ENCODE assay signal across 16 cellular contexts in the genomic region with DNA sequence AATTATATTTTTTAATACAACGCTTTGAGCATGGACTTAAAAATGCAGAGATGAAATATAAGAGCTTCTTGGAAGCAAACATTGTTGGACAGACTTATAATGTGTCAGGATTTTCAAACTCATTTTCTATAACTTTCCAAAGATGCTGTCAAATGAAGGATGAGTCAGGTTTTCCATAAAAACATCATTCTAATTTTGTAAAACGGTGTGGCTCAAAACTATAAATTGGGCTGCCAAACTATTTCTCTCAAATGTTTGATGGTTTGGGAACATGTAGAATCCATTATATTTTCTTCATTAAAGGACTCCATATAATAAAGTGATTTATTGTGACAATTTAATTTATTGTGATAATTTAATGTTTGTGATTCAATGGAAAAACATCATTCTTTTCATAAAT.
"Had no signal": no experiment of that assay in that cellular context is flagged by ENCODE, and none has a peak within 500 bp of the region (broad histone marks: within the 10 kb centered on the region; RNA-seq: fewer than 3 reads in every experiment).

No MANE protein-coding gene starts in this region.

- H3K27ac ChIP-seq: parathyroid adenoma, spleen had no signal

- DNase-seq: activated B cell treated with CpG ODN at 0.5 μM for 24 hours; activated CD4-positive, alpha-beta memory T cell treated with anti-CD3 and anti-CD28 coated beads, Interleukin-2, amount 10 ng/mL, durations not matched to agents 7 days and 5 days; activated CD4-positive, alpha-beta T cell treated with anti-CD3 and anti-CD28 coated beads for 48 hours; activated CD8-positive, alpha-beta memory T cell treated with anti-CD3 and anti-CD28 coated beads, Interleukin-2, amount 10 ng/mL, durations not matched to agents 7 days and 5 days; effector memory CD8-positive, alpha-beta T cell; left cardiac atrium; natural killer cell; spleen; stimulated activated naive B cell treated with anti-CD40 and anti-IgM and Interleukin-4, amounts not matched to agents 10 μg/mL and 1 μg/mL and 100 μg/mL, for 72 hours; substantia nigra; T-helper 1 cell; T-helper 9 cell; trophoblast cell had no signal

- H3K9ac ChIP-seq: parathyroid adenoma had no signal

- H2AFZ ChIP-seq: parathyroid adenoma had no signal

- H3K4me1 ChIP-seq: parathyroid adenoma, spleen had no signal

- H3K79me2 ChIP-seq: parathyroid adenoma had no signal

- FAIRE-seq: bronchial epithelial cell, islet of Langerhans had no signal

- H3K36me3 ChIP-seq: spleen had no signal

- H3K4me3 ChIP-seq: spleen had no signal
